ENCODE assay signal across 10 cellular contexts in the genomic region with DNA sequence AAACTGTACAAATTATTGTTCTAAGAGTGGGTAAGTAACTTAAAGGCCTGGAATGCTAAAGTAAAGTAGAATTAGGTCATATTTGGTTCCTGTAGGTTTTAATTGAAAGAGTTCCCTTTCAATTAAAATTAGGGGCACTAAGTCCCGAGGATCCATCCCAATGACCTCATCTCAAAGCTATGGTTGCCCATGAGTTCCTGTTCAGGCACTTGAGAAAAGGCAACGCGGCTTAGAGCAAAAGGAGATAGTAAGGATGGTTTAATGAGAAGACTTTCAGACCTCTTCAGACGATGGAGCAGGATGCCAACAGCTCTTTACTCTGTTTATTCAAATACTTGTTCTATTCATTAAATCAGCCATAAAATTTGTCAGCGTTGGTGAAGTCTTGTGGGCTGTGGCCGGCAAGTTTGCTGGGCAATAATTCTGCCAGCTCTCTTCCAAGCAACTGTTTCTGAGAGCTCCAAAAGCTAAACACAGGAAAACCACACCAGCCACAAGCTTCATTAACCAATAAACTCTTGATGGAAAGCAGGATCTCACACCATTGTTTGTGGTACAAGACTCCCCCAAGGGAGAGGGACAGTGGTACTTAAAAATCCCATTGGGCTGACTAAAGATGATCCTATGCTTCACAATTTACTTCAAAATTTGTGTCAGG.
DNase-seq lines count a peak whose midpoint lies in the region; ATAC-seq and TF ChIP-seq lines count a peak whose summit lies in the region.
"Had no signal": no experiment of that assay in that cellular context is flagged by ENCODE, and none has a peak within 500 bp of the region (broad histone marks: within the 10 kb centered on the region; RNA-seq: fewer than 3 reads in every experiment).

No MANE protein-coding gene starts in this region.

- no peaks in the 10 kb centered on the region for H3K27me3 Mint-ChIP-seq in mesothelial cell of epicardium (ENCODE audit: low read depth)

- TF ChIP-seq CTCF in VCaP (conservative IDR thresholded peaks at IDR 0.05) (no peak), mesothelial cell of epicardium (IDR thresholded peaks at IDR 0.05; ENCODE audit: unreplicated experiment) (no peak), GM10248 (IDR thresholded peaks at IDR 0.05; ENCODE audit: control extremely low read depth, extremely low read depth, low read depth, missing control alignments) (no peak)

- DNase-seq in HT1080 (ENCODE audit: low read depth) (peak; percentile 49), mesothelial cell of epicardium (ENCODE audit: low spot score in 2 of 2, unreplicated experiment in 2 of 2) (no peak), OCI-M1 (lab: John Stamatoyannopoulos, UW) (no peak), GM10248 (ENCODE audit: extremely low spot score) (no peak)
- no peak for DNase-seq in activated CD4-positive, alpha-beta T cell treated with anti-CD3 and anti-CD28 coated beads for 4 hours
- no peak for DNase-seq in activated CD4-positive, CD25-positive, alpha-beta regulatory T cell treated with anti-CD3 and anti-CD28 coated beads, Interleukin-2, amount 50 U/mL, for 72 hours
- DNase-seq: activated naive CD4-positive, alpha-beta T cell treated with Interleukin-2 at 50 U/mL for 16 hours had no signal

- peak overlapping the region; percentile 77 for H3K27ac Mint-ChIP-seq in mesothelial cell of epicardium

- peaks cover 32% of the 10 kb centered on the region for H3K4me1 Mint-ChIP-seq in mesothelial cell of epicardium

- H3K36me3 Mint-ChIP-seq in mesothelial cell of epicardium: peaks cover 4% of the 10 kb centered on the region

- peak; percentile 46 for ATAC-seq in GM18498 (IDR thresholded peaks at IDR 0.05; ENCODE audit: unreplicated experiment)

- H3K4me3 Mint-ChIP-seq in mesothelial cell of epicardium: no peak overlapping the region

- peaks cover 5% of the 10 kb centered on the region for H3K9me3 Mint-ChIP-seq in mesothelial cell of epicardium

- CTCF ChIA-PET in GM10248 (lab: Yijun Ruan, JAX): no interaction called here

- H3K27ac ChIP-seq in VCaP: peak overlapping the region; percentile 44
- H3K27ac ChIP-seq: tibial nerve had no signal

- POLR2A ChIA-PET in GM10248 (lab: Yijun Ruan, JAX): no interaction called here
